In genomic region chr12:57446292-57446960, GRCh38 we compare ENCODE assay signal across 35 cellular contexts. TPM values are rescaled to one million over a fixed set of nuclear protein-coding genes. Genes with fewer than 3 reads are reported as not detected.
"Had no signal": no experiment of that assay in that cellular context is flagged by ENCODE, and none has a peak within 500 bp of the region (broad histone marks: within the 10 kb centered on the region; RNA-seq: fewer than 3 reads in every experiment).

No MANE protein-coding gene starts in this region.

- H3K9ac ChIP-seq: neural progenitor cell, parathyroid adenoma had no signal

- DNase-seq: hypothalamus; immature natural killer cell; kidney; left colon; left lung; lower lobe of right lung; mammary epithelial cell; mesenchymal stem cell; naive thymus-derived CD8-positive, alpha-beta T cell; occipital lobe; right lobe of liver; stimulated activated CD4-positive, alpha-beta T cell treated with anti-CD3 and anti-CD28 coated beads, Interleukin-12 subunit alpha, Interleukin-12 subunit beta, amount 100 ng/mL, for 4 hours; stimulated activated CD4-positive, alpha-beta T cell treated with anti-CD3 and anti-CD28 coated beads, Interleukin-15, amount 100 ng/mL, for 24 hours; stimulated activated CD4-positive, alpha-beta T cell treated with anti-CD3 and anti-CD28 coated beads, Interleukin-2, amount 100 ng/mL, for 24 hours; stimulated activated CD4-positive, alpha-beta T cell treated with anti-CD3 and anti-CD28 coated beads, Interleukin-4, amount 100 ng/mL, for 1 hour; stimulated activated naive B cell treated with anti-CD40 and anti-IgM and Interleukin-4, amounts not matched to agents 10 μg/mL and 1 μg/mL and 100 μg/mL, for 72 hours; stimulated activated naive CD8-positive, alpha-beta T cell treated with anti-CD3 and anti-CD28 coated beads, Interleukin-15, Interleukin-2, amounts not matched to agents 100 U/mL and 50 U/mL, for 24 hours; stomach; testis; tibial artery; trophoblast cell; upper lobe of right lung had no signal

- H3K79me2 ChIP-seq: parathyroid adenoma had no signal

- FAIRE-seq: islet of Langerhans, kidney, urothelium cell line had no signal

- H2AFZ ChIP-seq: neural progenitor cell, parathyroid adenoma had no signal

- H3K36me3 ChIP-seq: left lung, lower lobe of right lung, neural progenitor cell, neutrophil, right atrium auricular region, right lobe of liver, stomach, tibial artery, upper lobe of right lung had no signal

- H3K27ac ChIP-seq: left lung, lower lobe of right lung, neural progenitor cell, neutrophil, parathyroid adenoma, right atrium auricular region, right lobe of liver, stomach, testis, tibial artery, upper lobe of right lung had no signal

- H3K4me1 ChIP-seq: left lung, lower lobe of right lung, neural progenitor cell, parathyroid adenoma, right atrium auricular region, stomach, upper lobe of right lung had no signal

- H3K27me3 ChIP-seq: left lung, neural progenitor cell, neutrophil, right atrium auricular region, right lobe of liver, stomach, testis, tibial artery, upper lobe of right lung had no signal

- H3K4me3 ChIP-seq: left lung, lower lobe of right lung, neural progenitor cell, right atrium auricular region, right lobe of liver, smooth muscle cell, stomach, testis, tibial artery, upper lobe of right lung had no signal

- H3K4me2 ChIP-seq: neural progenitor cell, smooth muscle cell had no signal

- H3K9me3 ChIP-seq: lower lobe of right lung, neutrophil, right atrium auricular region, right lobe of liver, stomach, testis, tibial artery had no signal

- ATAC-seq: left colon; left lung; lower lobe of right lung; naive thymus-derived CD8-positive, alpha-beta T cell; right lobe of liver; stimulated activated naive B cell treated with anti-CD40 and anti-IgM and Interleukin-4, amounts not matched to agents 10 μg/mL and 1 μg/mL and 100 μg/mL, for 72 hours; stimulated activated naive CD8-positive, alpha-beta T cell treated with anti-CD3 and anti-CD28 coated beads, Interleukin-15, Interleukin-2, amounts not matched to agents 100 U/mL and 50 U/mL, for 24 hours; upper lobe of right lung had no signal

RNA-seq across cellular contexts. Expression of gene INHBE, which starts 8.7 kb away (rescaled TPM):
- total RNA-seq: left colon; lower lobe of right lung; naive thymus-derived CD8-positive, alpha-beta T cell; occipital lobe; pulmonary artery endothelial cell; right atrium auricular region; stomach; upper lobe of right lung had no signal
- polyA plus RNA-seq: immature natural killer cell, stomach had no signal

RNA-seq across cellular contexts. Expression of gene INHBC, which starts 11.8 kb away (rescaled TPM):
- total RNA-seq: kidney, left colon, left lung, lower lobe of right lung, mucosa of gallbladder, occipital lobe, osteocyte, progenitor cell of endocrine pancreas, pulmonary artery endothelial cell, renal cortical epithelial cell, right atrium auricular region, skeletal muscle tissue, smooth muscle cell, upper lobe of right lung had no signal
- polyA plus RNA-seq: naive thymus-derived CD8-positive, alpha-beta T cell; stomach had no signal

RNA-seq across cellular contexts. Expression of gene GLI1, which starts 13.2 kb away (rescaled TPM):
- polyA plus RNA-seq: naive thymus-derived CD8-positive, alpha-beta T cell had no signal

RNA-seq across cellular contexts. Expression of gene ARHGAP9, which starts 33.2 kb away (rescaled TPM):
- total RNA-seq: renal cortical epithelial cell had no signal
- polyA plus RNA-seq: mammary epithelial cell, smooth muscle cell had no signal
